In genomic region chrX:117510453-117510852, GRCh38 we compare ENCODE assay signal across 21 cellular contexts.
DNase-seq lines count a peak whose midpoint lies in the region; ATAC-seq, FAIRE-seq and TF ChIP-seq lines count a peak whose summit lies in the region.
"Had no signal": no experiment of that assay in that cellular context is flagged by ENCODE, and none has a peak within 500 bp of the region (broad histone marks: within the 10 kb centered on the region; RNA-seq: fewer than 3 reads in every experiment).

No MANE protein-coding gene starts in this region.

- H3K27ac Mint-ChIP-seq in activated CD4-positive, alpha-beta T cell treated with anti-CD3 and anti-CD28 coated beads for 36 hours: no peak overlapping the region
- H3K27ac Mint-ChIP-seq: activated CD8-positive, alpha-beta T cell treated with anti-CD3 and anti-CD28 coated beads, Interleukin-2, amount 10 ng/mL, durations not matched to agents 7 days and 5 days; stimulated activated effector memory CD8-positive, alpha-beta T cell treated with anti-CD3 and anti-CD28 coated beads, Interleukin-12 subunit alpha, Interleukin-12 subunit beta, amount 100 ng/mL, for 72 hours had no signal

- H3K36me3 Mint-ChIP-seq in activated CD4-positive, alpha-beta T cell treated with anti-CD3 and anti-CD28 coated beads for 36 hours (ENCODE audit: low read depth): no peaks in the 10 kb centered on the region
- H3K36me3 Mint-ChIP-seq: stimulated activated effector memory CD8-positive, alpha-beta T cell treated with anti-CD3 and anti-CD28 coated beads, Interleukin-12 subunit alpha, Interleukin-12 subunit beta, amount 100 ng/mL, for 72 hours had no signal

- TF ChIP-seq CTCF in 22Rv1 (IDR thresholded peaks at IDR 0.05) (peak; percentile 47), HEK293 (tag by site-specific recombination; IDR thresholded peaks at IDR 0.05) (no peak), RWPE1 (conservative IDR thresholded peaks at IDR 0.05; ENCODE audit: low read depth) (no peak)

- H3K27ac ChIP-seq in 22Rv1: no peak overlapping the region
- H3K27ac ChIP-seq in HEK293 (ENCODE audit: extremely low read depth, low read depth, low read length): no peak overlapping the region
- H3K27ac ChIP-seq in RWPE1: no peak overlapping the region
- H3K27ac ChIP-seq: foreskin keratinocyte had no signal

- no peak for FAIRE-seq in frontal cortex (lab: Jason Lieb, UNC)
- FAIRE-seq: H54, islet of Langerhans, TTC549 had no signal

- ATAC-seq in activated CD4-positive, alpha-beta T cell treated with anti-CD3 and anti-CD28 coated beads for 36 hours: no peak
- ATAC-seq: activated CD8-positive, alpha-beta T cell treated with anti-CD3 and anti-CD28 coated beads, Interleukin-2, amount 10 ng/mL, durations not matched to agents 7 days and 5 days; foreskin keratinocyte; mucosa of descending colon; stimulated activated effector memory CD8-positive, alpha-beta T cell treated with anti-CD3 and anti-CD28 coated beads, Interleukin-12 subunit alpha, Interleukin-12 subunit beta, amount 100 ng/mL, for 72 hours had no signal

- CTCF ChIA-PET in HEK293 (lab: Yijun Ruan, JAX) (interaction anchor here (0.7 to 1.6 kb wide), 2 partner anchors 12 to 1310 kb away, joined by 3 to 6 read pairs; no protein-coding TSS in a partner anchor), RWPE1 (lab: Yijun Ruan, JAX) (no interaction called here)
- CTCF ChIA-PET in activated CD4-positive, alpha-beta T cell treated with anti-CD3 and anti-CD28 coated beads for 36 hours (lab: Charles Lee): interaction anchor here (1.2 kb wide), 1 partner anchor 12 kb away, joined by 4 read pairs; no protein-coding TSS in a partner anchor

- DNase-seq in RWPE1 (ENCODE audit: low spot score) (peak; percentile 2), inferior parietal cortex (ENCODE audit: extremely low spot score) (peak; percentile 6), GM03348 (ENCODE audit: low spot score) (no peak), retina (no peak), frontal cortex (ENCODE audit: low spot score in 2 of 2) (no peak)
- DNase-seq in activated CD4-positive, alpha-beta T cell treated with anti-CD3 and anti-CD28 coated beads for 36 hours: no peak
- DNase-seq: activated CD8-positive, alpha-beta T cell treated with anti-CD3 and anti-CD28 coated beads, Interleukin-2, amount 10 ng/mL, durations not matched to agents 7 days and 5 days; activated effector memory CD4-positive, alpha-beta T cell treated with Interleukin-2 at 50 U/mL for 16 hours; AML-193; effector CD4-positive, alpha-beta T cell; foreskin keratinocyte; MV-4-11; NCI-H2227 treated with DMSO at 0.1 percent for 48 hours; stimulated activated CD4-positive, alpha-beta T cell treated with anti-CD3 and anti-CD28 coated beads, Interleukin-4, amount 100 ng/mL, for 24 hours had no signal

- intact Hi-C loops in activated CD4-positive, alpha-beta T cell treated with anti-CD3 and anti-CD28 coated beads for 36 hours (cut with DNase I, micrococcal nuclease): no loop called here

- POLR2A ChIA-PET in HEK293 (lab: Yijun Ruan, JAX): no interaction called here
- POLR2A ChIA-PET in RWPE1 (lab: Yijun Ruan, JAX; ENCODE audit: low non-redundant PET): no interaction called here
- POLR2A ChIA-PET in activated CD4-positive, alpha-beta T cell treated with anti-CD3 and anti-CD28 coated beads for 36 hours (lab: Charles Lee): no interaction called here

- no peak overlapping the region for H3K4me3 ChIP-seq in HEK293 (ENCODE audit: low read depth, low read length)
- H3K4me3 ChIP-seq: mucosa of descending colon had no signal

- H3K9me3 ChIP-seq in HEK293 (ENCODE audit: control insufficient read depth, insufficient read depth, low read depth, low read length): no peaks in the 10 kb centered on the region
- H3K9me3 ChIP-seq: mucosa of descending colon had no signal

- no peaks in the 10 kb centered on the region for H3K9me3 Mint-ChIP-seq in activated CD4-positive, alpha-beta T cell treated with anti-CD3 and anti-CD28 coated beads for 36 hours (ENCODE audit: low read depth)

- H3K4me1 Mint-ChIP-seq in activated CD4-positive, alpha-beta T cell treated with anti-CD3 and anti-CD28 coated beads for 36 hours: no peaks in the 10 kb centered on the region
- H3K4me1 Mint-ChIP-seq: stimulated activated effector memory CD8-positive, alpha-beta T cell treated with anti-CD3 and anti-CD28 coated beads, Interleukin-12 subunit alpha, Interleukin-12 subunit beta, amount 100 ng/mL, for 72 hours had no signal

- H3K4me1 ChIP-seq in HEK293 (ENCODE audit: control insufficient read depth, insufficient read depth, low read length): no peaks in the 10 kb centered on the region
- H3K4me1 ChIP-seq: foreskin keratinocyte had no signal

- no peaks in the 10 kb centered on the region for H3K27me3 Mint-ChIP-seq in activated CD4-positive, alpha-beta T cell treated with anti-CD3 and anti-CD28 coated beads for 36 hours

- no peaks in the 10 kb centered on the region for H3K36me3 ChIP-seq in HEK293 (ENCODE audit: control insufficient read depth in 2 of 2, insufficient read depth in 1 of 2, low read length in 2 of 2)

- no peak overlapping the region for H3K4me3 Mint-ChIP-seq in activated CD4-positive, alpha-beta T cell treated with anti-CD3 and anti-CD28 coated beads for 36 hours
- H3K4me3 Mint-ChIP-seq: activated CD8-positive, alpha-beta T cell treated with anti-CD3 and anti-CD28 coated beads, Interleukin-2, amount 10 ng/mL, durations not matched to agents 7 days and 5 days; stimulated activated effector memory CD8-positive, alpha-beta T cell treated with anti-CD3 and anti-CD28 coated beads, Interleukin-12 subunit alpha, Interleukin-12 subunit beta, amount 100 ng/mL, for 72 hours had no signal

TF ChIP-seq in HEK293, 187 proteins besides CTCF, POLR2A, EP300 and RAD21:
- TF ChIP-seq, protein P1, sequence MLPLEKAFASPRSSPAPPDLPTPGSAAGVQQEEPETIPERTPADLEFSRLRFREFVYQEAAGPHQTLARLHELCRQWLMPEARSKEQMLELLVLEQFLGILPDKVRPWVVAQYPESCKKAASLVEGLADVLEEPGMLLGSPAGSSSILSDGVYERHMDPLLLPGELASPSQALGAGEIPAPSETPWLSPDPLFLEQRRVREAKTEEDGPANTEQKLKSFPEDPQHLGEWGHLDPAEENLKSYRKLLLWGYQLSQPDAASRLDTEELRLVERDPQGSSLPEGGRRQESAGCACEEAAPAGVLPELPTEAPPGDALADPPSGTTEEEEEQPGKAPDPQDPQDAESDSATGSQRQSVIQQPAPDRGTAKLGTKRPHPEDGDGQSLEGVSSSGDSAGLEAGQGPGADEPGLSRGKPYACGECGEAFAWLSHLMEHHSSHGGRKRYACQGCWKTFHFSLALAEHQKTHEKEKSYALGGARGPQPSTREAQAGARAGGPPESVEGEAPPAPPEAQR (tag by site-specific recombination; IDR thresholded peaks at IDR 0.05): no peak
- TF ChIP-seq ZNF654 (tag by site-specific recombination; IDR thresholded peaks at IDR 0.05; ENCODE audit: low read depth): peak; percentile 17

Comparison
In these comparisons a context has a peak if more than half of its experiments do, and no peak if none do; other contexts are left out.
1. DNase-seq: peak in RWPE1 (single experiment) and inferior parietal cortex (single experiment); none in GM03348 (single experiment), retina (single experiment), activated CD4-positive, alpha-beta T cell treated with anti-CD3 and anti-CD28 coated beads for 36 hours (single experiment) and frontal cortex (0 of 2).